ENCODE assay signal across 23 cellular contexts in the genomic region with DNA sequence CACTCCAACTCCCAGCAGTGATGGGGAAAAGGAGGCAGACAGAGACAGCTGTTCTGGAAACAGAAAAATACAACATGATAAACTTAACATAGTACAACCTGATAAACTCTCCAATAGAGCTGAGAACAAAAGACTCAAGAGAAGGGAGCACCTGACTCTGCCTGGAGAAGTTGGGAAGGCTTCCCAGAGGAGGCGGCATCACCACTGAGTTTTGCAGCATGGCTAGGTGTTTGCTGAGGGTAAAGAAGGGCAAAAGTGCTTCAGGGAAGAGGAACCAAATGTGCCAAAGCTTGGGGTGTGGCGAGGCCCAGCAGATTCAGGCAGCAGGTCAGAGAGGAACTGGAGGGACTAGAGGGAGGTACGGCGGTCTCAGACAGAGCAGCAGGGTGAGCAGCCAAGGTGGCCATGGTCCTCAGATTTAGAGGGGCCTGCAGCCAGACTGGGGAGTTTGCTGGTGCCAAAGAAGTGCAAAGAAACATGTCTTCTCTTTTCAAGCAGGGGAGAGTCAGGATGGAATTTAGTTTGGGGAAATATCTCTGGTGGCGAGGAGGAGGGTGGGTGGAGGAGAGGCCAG.
A peak's percentile ranks its signal among the peaks of the same experiment; 100 is the strongest.
DNase-seq lines count a peak whose midpoint lies in the region; ATAC-seq and TF ChIP-seq lines count a peak whose summit lies in the region.
"Had no signal": no experiment of that assay in that cellular context is flagged by ENCODE, and none has a peak within 500 bp of the region (broad histone marks: within the 10 kb centered on the region; RNA-seq: fewer than 3 reads in every experiment).

No MANE protein-coding gene starts in this region.

- H3K9me3 Mint-ChIP-seq in Caco-2 (ENCODE audit: unreplicated experiment), result no peaks in the 10 kb centered on the region
- H3K9me3 Mint-ChIP-seq: activated CD4-positive, alpha-beta memory T cell treated with anti-CD3 and anti-CD28 coated beads, Interleukin-2, amount 10 ng/mL, durations not matched to agents 7 days and 5 days had no signal

- CTCF ChIA-PET in Caco-2 (lab: Charles Lee), result no interaction called here

- BruUV-seq in Caco-2 (replicated peaks; lab: Mats Ljungman, UMichigan), result no TSS peak

- H3K18ac ChIP-seq in mesenchymal stem cell (ENCODE audit: low read depth in 1 of 2, low read length in 2 of 2), result no peak overlapping the region

- peak overlapping the region; percentile 60 for H3K27ac Mint-ChIP-seq in Caco-2 (ENCODE audit: unreplicated experiment)
- H3K27ac Mint-ChIP-seq: activated CD4-positive, alpha-beta memory T cell treated with anti-CD3 and anti-CD28 coated beads, Interleukin-2, amount 10 ng/mL, durations not matched to agents 7 days and 5 days had no signal

- H3K4me2 ChIP-seq in mesenchymal stem cell (ENCODE audit: low read length, poor library complexity, severe bottlenecking), result no peak overlapping the region

- no peaks in the 10 kb centered on the region for H3K4me1 Mint-ChIP-seq in Caco-2 (ENCODE audit: low read depth, unreplicated experiment)
- H3K4me1 Mint-ChIP-seq: activated CD4-positive, alpha-beta memory T cell treated with anti-CD3 and anti-CD28 coated beads, Interleukin-2, amount 10 ng/mL, durations not matched to agents 7 days and 5 days had no signal

- peaks cover 37% of the 10 kb centered on the region for H3K79me1 ChIP-seq in mesenchymal stem cell (replicated peaks; ENCODE audit: low read length, poor library complexity, severe bottlenecking)

- no peaks in the 10 kb centered on the region for H3K27me3 Mint-ChIP-seq in Caco-2 (ENCODE audit: insufficient read depth, unreplicated experiment)

- TF ChIP-seq CTCF in Caco-2 (IDR thresholded peaks at IDR 0.05; ENCODE audit: insufficient read depth in 1 of 2, low read depth in 1 of 2, low read length in 1 of 2, severe bottlenecking in 1 of 2, unreplicated experiment in 1 of 2) (no peak), ascending aorta (IDR thresholded peaks at IDR 0.05) (no peak)

- H2BK120ac ChIP-seq in mesenchymal stem cell (ENCODE audit: low read depth, low read length), result no peak overlapping the region

- H3K9ac ChIP-seq in mesenchymal stem cell (ENCODE audit: low read length), result no peak overlapping the region
- no peak overlapping the region for H3K9ac ChIP-seq in skeletal muscle tissue (ENCODE audit: low read depth in 1 of 3, low read length in 3 of 3)

- peaks cover 8% of the 10 kb centered on the region for H3K36me3 ChIP-seq in Caco-2 (ENCODE audit: control insufficient read depth, insufficient read depth, low read length)
- peaks cover 0 to 3% of the 10 kb centered on the region in 2 donors for H3K36me3 ChIP-seq in ascending aorta
- peaks cover 0 to 9% of the 10 kb centered on the region in 2 experiments for H3K36me3 ChIP-seq in mesenchymal stem cell (ENCODE audit: control insufficient read depth in 1 of 2, insufficient read depth in 2 of 2, low read depth in 1 of 2, low read length in 2 of 2)
- H3K36me3 ChIP-seq in skeletal muscle tissue (ENCODE audit: control insufficient read depth in 3 of 3, insufficient read depth in 3 of 3, low read length in 3 of 3), result peaks cover 9 to 17% (median 9%) of the 10 kb centered on the region in 3 donors
- H3K36me3 ChIP-seq: MG63 had no signal

- H2BK5ac ChIP-seq in mesenchymal stem cell (ENCODE audit: low read depth, low read length, poor library complexity, severe bottlenecking), result no peak overlapping the region

- H3K4ac ChIP-seq in mesenchymal stem cell (ENCODE audit: low read depth in 1 of 2, low read length in 2 of 2), result no peak overlapping the region

- H3K4me1 ChIP-seq in Caco-2 (no peaks in the 10 kb centered on the region), ascending aorta (peaks cover 12 to 33% of the 10 kb centered on the region in 2 donors), mesenchymal stem cell (ENCODE audit: control insufficient read depth, insufficient read depth, low read depth, low read length) (peaks cover 25% of the 10 kb centered on the region), skeletal muscle tissue (ENCODE audit: control insufficient read depth in 3 of 3, insufficient read depth in 3 of 3, low read length in 3 of 3) (peaks cover 60 to 83% (median 83%) of the 10 kb centered on the region in 3 donors)

- H3K4me3 Mint-ChIP-seq in Caco-2 (ENCODE audit: unreplicated experiment), result no peak overlapping the region
- H3K4me3 Mint-ChIP-seq: activated CD4-positive, alpha-beta memory T cell treated with anti-CD3 and anti-CD28 coated beads, Interleukin-2, amount 10 ng/mL, durations not matched to agents 7 days and 5 days had no signal

- no peak overlapping the region for H2BK15ac ChIP-seq in mesenchymal stem cell (ENCODE audit: low read depth, poor library complexity, severe bottlenecking)

- H2AFZ ChIP-seq in mesenchymal stem cell (ENCODE audit: low read depth, low read length), result no peak overlapping the region

- H3K4me3 ChIP-seq in Caco-2 (ENCODE audit: low read depth, low read length) (no peak overlapping the region), ascending aorta (no peak overlapping the region), mesenchymal stem cell (ENCODE audit: insufficient read depth in 1 of 2, low read depth in 1 of 2, low read length in 2 of 2) (no peak overlapping the region), skeletal muscle tissue (ENCODE audit: low read length in 3 of 3) (no peak overlapping the region)
- H3K4me3 ChIP-seq: MG63, stomach had no signal

- H3K23ac ChIP-seq in mesenchymal stem cell (ENCODE audit: low read length in 2 of 2), result no peak overlapping the region

- POLR2A ChIA-PET in Caco-2 (lab: Charles Lee), result no interaction called here

- H3K27ac ChIP-seq in ascending aorta (peak overlapping the region; percentile 60 to 74), mesenchymal stem cell (ENCODE audit: low read length, poor library complexity, severe bottlenecking) (no peak overlapping the region), skeletal muscle tissue (ENCODE audit: low read depth, low read length) (peak overlapping the region; percentile 93)
- H3K27ac ChIP-seq: C4-2B had no signal

- peaks cover 45% of the 10 kb centered on the region for H3K36me3 Mint-ChIP-seq in Caco-2 (ENCODE audit: insufficient read depth, unreplicated experiment)

- no peak overlapping the region for H2AK5ac ChIP-seq in mesenchymal stem cell (ENCODE audit: low read length, severe bottlenecking)

- 98% methylated on average over 5 of the region's 5 CpGs for WGBS in mesenchymal stem cell

- ATAC-seq in GM21529 (IDR thresholded peaks at IDR 0.05; ENCODE audit: unreplicated experiment) (no peak), HG02798 (IDR thresholded peaks at IDR 0.05; ENCODE audit: poor library complexity, unreplicated experiment) (no peak)
- ATAC-seq: left lobe of liver had no signal

- H3K14ac ChIP-seq in mesenchymal stem cell (ENCODE audit: low read length in 2 of 2), result no peak overlapping the region

- intact Hi-C loops in Caco-2 (cut with micrococcal nuclease; ENCODE audit: unreplicated experiment) (no loop called here), ascending aorta (cut with DNase I) (no loop called here)

- H3K27me3 ChIP-seq in Caco-2 (replicated peaks; ENCODE audit: control insufficient read depth, insufficient read depth, low read length) (no peaks in the 10 kb centered on the region), ascending aorta (no peaks in the 10 kb centered on the region), mesenchymal stem cell (ENCODE audit: control insufficient read depth in 1 of 2, insufficient read depth in 1 of 2, low read length in 2 of 2) (no peaks in the 10 kb centered on the region), skeletal muscle tissue (ENCODE audit: control insufficient read depth in 3 of 3, insufficient read depth in 3 of 3, low read length in 3 of 3) (no peaks in the 10 kb centered on the region)
- H3K27me3 ChIP-seq: MG63, stomach had no signal

- H4K91ac ChIP-seq in mesenchymal stem cell (ENCODE audit: low read length), result peak overlapping the region; percentile 6

- DNase-seq in Caco-2 (no peak), ascending aorta (ENCODE audit: low spot score in 2 of 2) (no peak), mesenchymal stem cell (no peak), SHP77 treated with DMSO at 0.1 percent for 48 hours (lab: John Stamatoyannopoulos, UW) (no peak), NCI-H2081 (lab: John Stamatoyannopoulos, UW) (no peak)
- DNase-seq: activated CD4-positive, alpha-beta memory T cell treated with anti-CD3 and anti-CD28 coated beads, Interleukin-2, amount 10 ng/mL, durations not matched to agents 7 days and 5 days; activated gamma-delta T cell; activated T-cell treated with anti-CD3 and anti-CD28 coated beads for 4 hours; cortex of kidney; EL; head of caudate nucleus; MG63; midbrain; NCI-H1436 treated with DMSO at 0.1 percent for 48 hours; NCI-H510A treated with DMSO at 0.1 percent for 48 hours; NK-92 treated with Interleukin-12 subunit alpha and Interleukin-12 subunit beta, amount 100 ng/mL, for 24 hours; stomach; T1000 had no signal

- no peaks in the 10 kb centered on the region for H3K9me3 ChIP-seq in Caco-2
- no peaks in the 10 kb centered on the region for H3K9me3 ChIP-seq in ascending aorta
- H3K9me3 ChIP-seq in mesenchymal stem cell (ENCODE audit: control insufficient read depth, low read length), result no peaks in the 10 kb centered on the region
- H3K9me3 ChIP-seq in skeletal muscle tissue (ENCODE audit: control insufficient read depth in 3 of 3, low read length in 3 of 3), result no peaks in the 10 kb centered on the region
- H3K9me3 ChIP-seq: MG63, stomach had no signal

- no peak overlapping the region for H4K8ac ChIP-seq in mesenchymal stem cell (ENCODE audit: low read length)

- H2BK12ac ChIP-seq in mesenchymal stem cell (ENCODE audit: low read length in 2 of 2), result no peak overlapping the region
